1 cellular context compared by ENCODE assay signal in the genomic region with DNA sequence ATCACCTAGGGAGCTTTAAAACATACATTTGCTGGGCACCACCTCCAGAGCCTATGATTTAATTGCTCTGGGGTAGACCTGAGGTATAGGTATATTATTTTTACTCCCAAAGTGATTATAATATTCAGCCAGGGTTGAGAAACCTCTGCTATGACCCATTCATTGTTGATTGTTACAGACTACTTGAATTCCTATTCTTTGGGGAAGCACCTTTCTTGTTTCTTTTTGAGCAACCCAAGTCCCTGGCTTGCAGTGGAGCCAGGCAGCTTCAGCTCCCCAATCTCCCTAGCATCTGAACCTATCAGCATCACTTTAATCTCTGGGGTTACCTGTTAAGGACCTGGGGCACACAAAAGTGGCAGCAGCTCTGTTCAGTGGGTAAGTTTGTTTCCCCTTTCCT.
TF ChIP-seq lines count a peak whose summit lies in the region.

No MANE protein-coding gene starts in this region.

TF ChIP-seq in GM23338, 12 proteins besides CTCF, POLR2A, EP300 and RAD21 (continued from another document):
- TF ChIP-seq POLR2AphosphoS5 (IDR thresholded peaks at IDR 0.05; ENCODE audit: low read depth): no peak
TF ChIP-seq in GM23338: peak in this region for 0.
